ENCODE assay signal across 8 cellular contexts in the genomic region with DNA sequence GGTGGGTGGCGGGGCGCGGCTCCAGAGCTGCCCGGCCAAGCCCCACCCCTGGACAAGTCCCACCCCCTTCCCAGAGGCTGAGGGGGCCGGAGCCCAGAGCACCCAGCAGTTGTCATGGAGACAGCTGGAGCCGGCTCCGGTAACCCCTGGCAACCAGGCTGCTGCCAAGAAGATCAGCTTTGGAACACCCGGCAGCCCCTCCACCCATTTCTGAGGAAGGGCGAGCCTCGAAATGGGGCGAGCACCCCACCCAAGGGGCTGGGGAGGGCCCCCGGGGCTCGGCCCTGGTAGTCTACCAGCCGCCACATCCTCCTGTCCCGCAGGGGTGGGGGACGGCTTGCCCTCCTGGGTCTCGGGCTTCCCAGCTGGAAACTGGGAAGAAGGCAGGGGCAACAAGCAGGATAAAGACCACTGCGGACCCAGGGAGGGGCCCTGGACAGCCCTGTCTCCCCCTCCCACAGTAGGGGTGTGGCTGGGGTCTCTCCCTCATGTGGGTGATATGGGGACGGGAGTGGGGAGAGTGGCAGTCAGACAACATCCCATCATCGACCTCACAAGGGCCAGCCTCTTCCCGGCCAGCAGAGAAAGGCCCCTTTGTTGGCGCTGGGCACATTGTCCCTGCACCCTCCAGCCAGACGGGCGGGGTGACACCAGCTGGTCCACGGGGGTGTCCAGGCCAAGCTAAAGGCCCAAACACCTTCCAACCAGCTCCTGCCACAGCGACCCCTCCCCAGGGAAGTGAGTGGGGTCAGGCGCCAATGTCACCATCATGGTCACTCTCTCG. TPM values are rescaled to one million over a fixed set of nuclear protein-coding genes. Genes with fewer than 3 reads are reported as not detected.
A peak's percentile ranks its signal among the peaks of the same experiment; 100 is the strongest.
DNase-seq lines count a peak whose midpoint lies in the region; ATAC-seq and TF ChIP-seq lines count a peak whose summit lies in the region.

No MANE protein-coding gene starts in this region.

- peaks cover 1% of the 10 kb centered on the region for H3K36me3 ChIP-seq in fibroblast of lung (ENCODE audit: control insufficient read depth, insufficient read depth, low read length)

- H2AFZ ChIP-seq in fibroblast of lung (ENCODE audit: low read length): no peak overlapping the region

- H3K79me2 ChIP-seq in fibroblast of lung (ENCODE audit: control insufficient read depth, insufficient read depth, low read length): no peaks in the 10 kb centered on the region

- no peak for ATAC-seq in stimulated activated naive CD8-positive, alpha-beta T cell treated with anti-CD3 and anti-CD28 coated beads, Interleukin-15, amount 100 ng/mL, for 72 hours
- ATAC-seq in GM18505 (IDR thresholded peaks at IDR 0.05; ENCODE audit: unreplicated experiment): no peak
- no peak for ATAC-seq in activated T-helper 17 cell treated with anti-CD3 and anti-CD28 coated beads, Interleukin-2, amount 50 U/mL, for 72 hours (replicated peaks)

- H3K9me3 ChIP-seq in fibroblast of lung (ENCODE audit: control insufficient read depth, insufficient read depth, low read depth, low read length): no peaks in the 10 kb centered on the region

- DNase-seq in DMS79 treated with DMSO at 0.1 percent for 48 hours (lab: John Stamatoyannopoulos, UW) (peak; percentile 77), NCI-H2227 treated with DMSO at 0.1 percent for 48 hours (lab: John Stamatoyannopoulos, UW) (peak; percentile 71), fibroblast of lung (ENCODE audit: low read depth in 2 of 2) (peak; percentile 55 to 62), pons (ENCODE audit: low spot score) (peak; percentile 96), T-helper 1 cell (no peak)
- no peak for DNase-seq in stimulated activated naive CD8-positive, alpha-beta T cell treated with anti-CD3 and anti-CD28 coated beads, Interleukin-15, amount 100 ng/mL, for 72 hours

- H3K36me3 Mint-ChIP-seq in activated T-helper 17 cell treated with anti-CD3 and anti-CD28 coated beads, Interleukin-2, amount 50 U/mL, for 72 hours (ENCODE audit: low read depth): peaks cover 8% of the 10 kb centered on the region

- peaks cover 19% of the 10 kb centered on the region for H3K27me3 ChIP-seq in fibroblast of lung (ENCODE audit: control insufficient read depth, insufficient read depth, low read length)

- peak overlapping the region in 1 of 2 donors; percentile 15 for H3K4me3 Mint-ChIP-seq in stimulated activated naive CD8-positive, alpha-beta T cell treated with anti-CD3 and anti-CD28 coated beads, Interleukin-15, amount 100 ng/mL, for 72 hours
- no peak overlapping the region for H3K4me3 Mint-ChIP-seq in activated T-helper 17 cell treated with anti-CD3 and anti-CD28 coated beads, Interleukin-2, amount 50 U/mL, for 72 hours

- peaks cover 18% of the 10 kb centered on the region for H3K4me1 Mint-ChIP-seq in stimulated activated naive CD8-positive, alpha-beta T cell treated with anti-CD3 and anti-CD28 coated beads, Interleukin-15, amount 100 ng/mL, for 72 hours
- peaks cover 6% of the 10 kb centered on the region for H3K4me1 Mint-ChIP-seq in activated T-helper 17 cell treated with anti-CD3 and anti-CD28 coated beads, Interleukin-2, amount 50 U/mL, for 72 hours

- peak overlapping the region; percentile 88 for H3K4me2 ChIP-seq in fibroblast of lung (ENCODE audit: extremely low read depth, insufficient read depth, low read length)

- H3K27ac Mint-ChIP-seq in stimulated activated naive CD8-positive, alpha-beta T cell treated with anti-CD3 and anti-CD28 coated beads, Interleukin-15, amount 100 ng/mL, for 72 hours: no peak overlapping the region
- H3K27ac Mint-ChIP-seq in activated T-helper 17 cell treated with anti-CD3 and anti-CD28 coated beads, Interleukin-2, amount 50 U/mL, for 72 hours: no peak overlapping the region

- no peak for TF ChIP-seq CTCF in fibroblast of lung (conservative IDR thresholded peaks at IDR 0.05 in 1 of 2, IDR thresholded peaks at IDR 0.05 in 1 of 2; ENCODE audit: low read depth in 1 of 2, low read length in 2 of 2)

- peak overlapping the region in 3 of 4 experiments; percentile 34 to 52 (median 43) for H3K4me3 ChIP-seq in fibroblast of lung (replicated peaks in 1 of 4; ENCODE audit: control extremely low read depth in 1 of 4, insufficient read depth in 1 of 4, low read depth in 3 of 4, low read length in 4 of 4)

- no peak overlapping the region for H3K9ac ChIP-seq in fibroblast of lung (ENCODE audit: insufficient read depth, low read length)

- H4K20me1 ChIP-seq in fibroblast of lung (ENCODE audit: control insufficient read depth, extremely low read depth, insufficient read depth, low read length): no peaks in the 10 kb centered on the region

- H3K27ac ChIP-seq in fibroblast of lung (ENCODE audit: insufficient read depth, low read length): no peak overlapping the region

- peaks cover 56% of the 10 kb centered on the region for H3K27me3 Mint-ChIP-seq in stimulated activated naive CD8-positive, alpha-beta T cell treated with anti-CD3 and anti-CD28 coated beads, Interleukin-15, amount 100 ng/mL, for 72 hours
- peaks cover 13% of the 10 kb centered on the region for H3K27me3 Mint-ChIP-seq in activated T-helper 17 cell treated with anti-CD3 and anti-CD28 coated beads, Interleukin-2, amount 50 U/mL, for 72 hours

- H3K4me1 ChIP-seq in fibroblast of lung (ENCODE audit: control insufficient read depth, extremely low read depth, insufficient read depth, low read length): peaks cover 2% of the 10 kb centered on the region

- H3K9me3 Mint-ChIP-seq in stimulated activated naive CD8-positive, alpha-beta T cell treated with anti-CD3 and anti-CD28 coated beads, Interleukin-15, amount 100 ng/mL, for 72 hours: no peaks in the 10 kb centered on the region
- H3K9me3 Mint-ChIP-seq in activated T-helper 17 cell treated with anti-CD3 and anti-CD28 coated beads, Interleukin-2, amount 50 U/mL, for 72 hours: no peaks in the 10 kb centered on the region

- TF ChIP-seq POLR2A in GM18505 (IDR thresholded peaks at IDR 0.05; ENCODE audit: borderline replicate concordance, extremely low read depth, insufficient read depth, insufficient read length): no peak

RNA-seq across cellular contexts. Expression of a gene that starts 1.5 kb away (rescaled TPM):
- 1.5 and 1.7 TPM in 2 replicates for total RNA-seq in fibroblast of lung
- 0.23 and 1.4 TPM in 2 replicates for polyA plus RNA-seq in fibroblast of lung
- polyA plus RNA-seq in fibroblast of lung (2012): 0.42 and 2.2 TPM in 2 replicates
- polyA minus RNA-seq in fibroblast of lung (ENCODE audit: low replicate concordance): 3.7 and 9.2 TPM in 2 replicates
- total RNA-seq in activated T-helper 17 cell treated with anti-CD3 and anti-CD28 coated beads, Interleukin-2, amount 50 U/mL, for 72 hours: not detected

RNA-seq across cellular contexts. Expression of a gene that starts 24.7 kb away (rescaled TPM):
- total RNA-seq in fibroblast of lung: 120 and 182 TPM in 2 replicates
- 146 and 159 TPM in 2 replicates for polyA plus RNA-seq in fibroblast of lung
- 218 and 273 TPM in 2 replicates for polyA plus RNA-seq in fibroblast of lung (2012)
- polyA minus RNA-seq in fibroblast of lung (ENCODE audit: low replicate concordance): 127 and 172 TPM in 2 replicates
- total RNA-seq in activated T-helper 17 cell treated with anti-CD3 and anti-CD28 coated beads, Interleukin-2, amount 50 U/mL, for 72 hours: 100 to 1,000 TPM; 166 to 171 TPM

RNA-seq across cellular contexts. Expression of a gene that starts 25.1 kb away (rescaled TPM):
- total RNA-seq in fibroblast of lung: 55.7 and 56.3 TPM in 2 replicates
- 25.3 and 30.4 TPM in 2 replicates for polyA plus RNA-seq in fibroblast of lung
- polyA plus RNA-seq in fibroblast of lung (2012): 28.6 and 39.6 TPM in 2 replicates
- polyA minus RNA-seq in fibroblast of lung (ENCODE audit: low replicate concordance): 54.3 and 65.8 TPM in 2 replicates
- total RNA-seq in activated T-helper 17 cell treated with anti-CD3 and anti-CD28 coated beads, Interleukin-2, amount 50 U/mL, for 72 hours: 10 to 100 TPM; 33.7 to 54.4 TPM

RNA-seq across cellular contexts. Expression of a gene that starts 46.6 kb away (rescaled TPM):
- total RNA-seq in fibroblast of lung: 60.1 and 70.2 TPM in 2 replicates
- polyA plus RNA-seq in fibroblast of lung: 23.7 and 35.7 TPM in 2 replicates
- 42.2 and 76.5 TPM in 2 replicates for polyA plus RNA-seq in fibroblast of lung (2012)
- polyA minus RNA-seq in fibroblast of lung (ENCODE audit: low replicate concordance): 43.6 and 45.5 TPM in 2 replicates
- 1 to 10 TPM in 1 of 2 donors, under 1 TPM in 1; 0.63 to 1.7 TPM for total RNA-seq in activated T-helper 17 cell treated with anti-CD3 and anti-CD28 coated beads, Interleukin-2, amount 50 U/mL, for 72 hours

Comparison
In these comparisons a context has a peak if more than half of its experiments do, and no peak if none do; other contexts are left out.
1. DNase-seq: peak in DMS79 treated with DMSO at 0.1 percent for 48 hours (single experiment), NCI-H2227 treated with DMSO at 0.1 percent for 48 hours (single experiment), fibroblast of lung (2 of 2) and pons (single experiment); none in stimulated activated naive CD8-positive, alpha-beta T cell treated with anti-CD3 and anti-CD28 coated beads, Interleukin-15, amount 100 ng/mL, for 72 hours (0 of 2) and T-helper 1 cell (0 of 5).